Comparison of ENCODE assay signal across 22 cellular contexts in the genomic region with DNA sequence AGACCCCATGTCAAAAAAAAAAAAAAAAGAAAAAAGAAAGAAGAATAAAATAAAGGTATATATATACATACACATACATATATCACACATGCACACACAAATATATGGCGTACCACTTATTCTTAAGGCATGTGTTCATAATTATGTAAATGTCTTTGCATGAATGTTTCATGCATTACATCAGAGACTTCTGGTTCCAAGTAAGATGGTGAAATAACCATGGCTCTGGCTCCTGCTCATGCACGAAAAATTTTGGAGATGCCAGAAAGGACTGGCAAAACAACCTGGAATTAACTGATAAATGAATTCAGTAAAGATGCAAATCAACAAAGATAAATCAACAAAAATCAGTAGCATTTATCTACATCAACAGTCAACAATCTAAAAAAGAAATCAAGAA. TPM values are rescaled to one million over a fixed set of nuclear protein-coding genes. Genes with fewer than 3 reads are reported as not detected.
DNase-seq lines count a peak whose midpoint lies in the region; FAIRE-seq and TF ChIP-seq lines count a peak whose summit lies in the region.
"Had no signal": no experiment of that assay in that cellular context is flagged by ENCODE, and none has a peak within 500 bp of the region (broad histone marks: within the 10 kb centered on the region; RNA-seq: fewer than 3 reads in every experiment).

No MANE protein-coding gene starts in this region.

- no peaks in the 10 kb centered on the region for H3K36me3 ChIP-seq in osteoblast (ENCODE audit: insufficient read depth, low read length)
- H3K36me3 ChIP-seq: BE2C had no signal

- TF ChIP-seq POLR2A in H54 (IDR thresholded peaks at IDR 0.05; ENCODE audit: low read depth, low read length): no peak

- H3K4me3 ChIP-seq in epithelial cell of esophagus (ENCODE audit: low read length): no peak overlapping the region
- H3K4me3 ChIP-seq in osteoblast (ENCODE audit: insufficient read depth, low read length): no peak overlapping the region
- H3K4me3 ChIP-seq: GM23338 had no signal

- DNase-seq in AG09319 (ENCODE audit: extremely low read depth, low read depth) (peak; percentile 30), HCEC 1CT (peak; percentile 11), epithelial cell of esophagus (ENCODE audit: low read depth) (peak; percentile 28), osteoblast (ENCODE audit: insufficient read length, low spot score, missing footprints) (peak; percentile 77), AML-193 (lab: John Stamatoyannopoulos, UW) (no peak), H54 (ENCODE audit: insufficient read length, low spot score) (no peak)
- no peak for DNase-seq in NK-92 treated with Interleukin-12 subunit alpha and Interleukin-12 subunit beta, amount 100 ng/mL, for 24 hours (lab: John Stamatoyannopoulos, UW)
- DNase-seq: BE2C; Calu3; CD4-positive, alpha-beta memory T cell; DMS53; NCI-H1092 treated with DMSO at 0.1 percent for 48 hours; NCI-H2081 treated with DMSO at 0.1 percent for 48 hours; NCI-H2227 treated with DMSO at 0.1 percent for 48 hours; NCI-H524; Right ventricle myocardium superior; SK-N-SH had no signal

- no peak for TF ChIP-seq CTCF in AG09319 (IDR thresholded peaks at IDR 0.05; ENCODE audit: low read depth, low read length)
- TF ChIP-seq CTCF in epithelial cell of esophagus (IDR thresholded peaks at IDR 0.05; ENCODE audit: insufficient read depth, low read depth, low read length, missing control alignments): no peak
- no peak for TF ChIP-seq CTCF in osteoblast (IDR thresholded peaks at IDR 0.05; ENCODE audit: extremely low read depth, low read depth, low read length)

- H3K79me2 ChIP-seq in osteoblast (ENCODE audit: insufficient read depth, low read length): no peaks in the 10 kb centered on the region

- no peaks in the 10 kb centered on the region for H3K27me3 ChIP-seq in osteoblast (ENCODE audit: insufficient read depth, low read length)
- H3K27me3 ChIP-seq: BE2C had no signal

- H2AFZ ChIP-seq in osteoblast (ENCODE audit: low read length): no peak overlapping the region
- H2AFZ ChIP-seq: GM23338 had no signal

- no peaks in the 10 kb centered on the region for H3K9me3 ChIP-seq in osteoblast (ENCODE audit: low read depth, low read length)
- H3K9me3 ChIP-seq: BE2C had no signal

- H3K27ac ChIP-seq in osteoblast (ENCODE audit: low read depth, low read length): no peak overlapping the region
- H3K27ac ChIP-seq: KMS-11 had no signal

- H3K4me1 ChIP-seq in osteoblast (ENCODE audit: insufficient read depth, low read length): no peaks in the 10 kb centered on the region
- H3K4me1 ChIP-seq: BE2C had no signal

- H4K20me1 ChIP-seq in osteoblast (ENCODE audit: insufficient read depth, low read length): no peaks in the 10 kb centered on the region

- no peak overlapping the region for H3K4me2 ChIP-seq in osteoblast (ENCODE audit: insufficient read depth, low read length)
- H3K4me2 ChIP-seq: GM23338, KMS-11, SK-N-SH had no signal

- FAIRE-seq in H54 (lab: Jason Lieb, UNC): no peak
- FAIRE-seq: A204.1, HepG2, RCC 7860 had no signal

RNA-seq across cellular contexts. Expression of a gene that starts 19.7 kb away (rescaled TPM):
- total RNA-seq in osteoblast: 4.4 and 4.7 TPM in 2 replicates

Comparison
In these comparisons a context has a peak if more than half of its experiments do, and no peak if none do; other contexts are left out.
1. DNase-seq: peak in AG09319 (single experiment), HCEC 1CT (single experiment), epithelial cell of esophagus (single experiment) and osteoblast (single experiment); none in NK-92 treated with Interleukin-12 subunit alpha and Interleukin-12 subunit beta, amount 100 ng/mL, for 24 hours (single experiment), AML-193 (0 of 2) and H54 (single experiment).